Comparison of ENCODE assay signal across 10 cellular contexts in the genomic region with DNA sequence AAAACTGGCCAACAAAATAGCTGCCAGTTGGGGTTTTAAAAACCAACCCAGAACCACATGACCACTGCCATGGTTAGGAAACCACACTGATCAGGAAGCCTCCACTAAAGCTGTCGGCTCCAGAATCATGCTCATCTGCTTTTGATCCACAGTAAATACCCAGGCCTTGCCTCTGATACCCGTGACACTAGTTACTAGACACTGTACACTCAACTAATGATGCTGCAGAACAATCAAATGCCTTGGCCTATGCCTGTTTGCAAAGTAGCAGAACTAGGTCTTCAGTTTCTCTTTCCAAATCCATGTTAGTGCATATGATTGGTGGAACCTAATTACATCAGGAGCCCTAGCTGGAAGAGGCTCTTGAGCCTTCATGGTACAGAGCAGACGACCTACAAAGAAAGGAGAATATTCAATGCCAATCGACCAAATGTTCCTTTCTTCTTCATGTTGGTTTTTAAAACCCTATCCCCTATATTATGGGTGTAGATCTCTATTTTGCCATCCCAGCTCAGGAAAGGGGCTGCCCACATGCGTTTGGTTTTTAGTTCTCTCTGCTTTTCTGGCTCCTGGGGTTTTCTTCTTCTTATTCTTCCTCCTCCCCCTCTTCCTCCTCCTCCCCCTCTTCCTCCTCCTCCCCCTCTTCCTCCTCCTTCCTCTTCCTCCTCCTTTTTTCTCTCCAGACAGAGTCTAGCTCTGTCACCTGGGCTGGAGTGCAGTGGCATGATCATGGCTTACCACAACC.
A peak's percentile ranks its signal among the peaks of the same experiment; 100 is the strongest.
DNase-seq lines count a peak whose midpoint lies in the region; ATAC-seq and TF ChIP-seq lines count a peak whose summit lies in the region.
"Had no signal": no experiment of that assay in that cellular context is flagged by ENCODE, and none has a peak within 500 bp of the region (broad histone marks: within the 10 kb centered on the region; RNA-seq: fewer than 3 reads in every experiment).

No MANE protein-coding gene starts in this region.

- H3K18ac ChIP-seq in neuronal stem cell (ENCODE audit: low read length), result no peak overlapping the region

- WGBS in neuronal stem cell (ENCODE audit: extremely low coverage in 2 of 2, insufficient read length in 2 of 2, insufficient replicate concordance in 1 of 2), 2 donors, result no CpG with 5 or more reads among the region's 5 CpGs

- CTCF ChIA-PET in Panc1 (lab: Charles Lee), result interaction anchor here (0.6 kb wide), 1 partner anchor 28 kb away, joined by 5 read pairs; no protein-coding TSS in a partner anchor

- no peak overlapping the region for H3K4ac ChIP-seq in neuronal stem cell (ENCODE audit: low read length)

- H3K9me3 ChIP-seq in BLaER1 treated with 17β-estradiol and CSF1 and Interleukin-3, amounts not matched to agents 10 nM and 100 nM (replicated peaks in 1 of 11), result no peaks in the 10 kb centered on the region
- H3K9me3 ChIP-seq in Panc1 (ENCODE audit: control insufficient read depth, insufficient read depth, low read depth, low read length), result no peaks in the 10 kb centered on the region
- no peaks in the 10 kb centered on the region for H3K9me3 ChIP-seq in neuronal stem cell (replicated peaks in 1 of 2; ENCODE audit: control insufficient read depth in 2 of 2, insufficient read depth in 1 of 2, low read depth in 1 of 2, low read length in 2 of 2)
- H3K9me3 ChIP-seq: right atrium auricular region had no signal

- H2BK12ac ChIP-seq in neuronal stem cell (ENCODE audit: low read length), result no peak overlapping the region

- no peak overlapping the region for H2AK5ac ChIP-seq in neuronal stem cell (ENCODE audit: low read depth, low read length)

- in situ Hi-C loops in Panc1 (cut with HindIII; ENCODE audit: low pct_unique_long_range_greater_than_20kb, low sequenced_read_pairs) (no loop called here), G401 (cut with HindIII; ENCODE audit: low sequenced_read_pairs) (no loop called here)

- H3K27ac ChIP-seq in BLaER1 treated with 17β-estradiol and CSF1 and Interleukin-3, amounts not matched to agents 10 nM and 100 nM, result no peak overlapping the region
- no peak overlapping the region for H3K27ac ChIP-seq in Panc1 (ENCODE audit: low read length)
- H3K27ac ChIP-seq in neuronal stem cell (replicated peaks; ENCODE audit: low read length), result no peak overlapping the region
- H3K27ac ChIP-seq: right atrium auricular region, VCaP had no signal

- H3K79me1 ChIP-seq in neuronal stem cell (ENCODE audit: low read depth, low read length), result no peaks in the 10 kb centered on the region

- peak; percentile 52 for ATAC-seq in Panc1
- no peak for ATAC-seq in HG02981 (IDR thresholded peaks at IDR 0.05; ENCODE audit: unreplicated experiment)

- H2BK5ac ChIP-seq in neuronal stem cell (ENCODE audit: low read length), result no peak overlapping the region

- peaks cover 0 to 8% (median 7%) of the 10 kb centered on the region in 10 experiments; a peak in 14 of 20 replicates for H3K4me1 ChIP-seq in BLaER1 treated with 17β-estradiol and CSF1 and Interleukin-3, amounts not matched to agents 10 nM and 100 nM
- H3K4me1 ChIP-seq in Panc1 (ENCODE audit: control insufficient read depth, insufficient read depth, low read length) (peaks cover 21% of the 10 kb centered on the region), neuronal stem cell (ENCODE audit: control insufficient read depth in 2 of 2, insufficient read depth in 1 of 2, low read depth in 1 of 2, low read length in 2 of 2) (peaks cover 0 to 2% of the 10 kb centered on the region in 2 donors)
- H3K4me1 ChIP-seq: right atrium auricular region had no signal

- H2BK15ac ChIP-seq in neuronal stem cell (ENCODE audit: low read length), result no peak overlapping the region

- no peak overlapping the region for H2AFZ ChIP-seq in neuronal stem cell (ENCODE audit: low read length)

- no peaks in the 10 kb centered on the region for H3K36me3 ChIP-seq in BLaER1 treated with 17β-estradiol and CSF1 and Interleukin-3, amounts not matched to agents 10 nM and 100 nM
- H3K36me3 ChIP-seq in Panc1 (ENCODE audit: control insufficient read depth, insufficient read depth, low read length) (no peaks in the 10 kb centered on the region), neuronal stem cell (replicated peaks in 1 of 2; ENCODE audit: control insufficient read depth in 2 of 2, insufficient read depth in 2 of 2, low read length in 2 of 2) (no peaks in the 10 kb centered on the region)
- H3K36me3 ChIP-seq: right atrium auricular region had no signal

- no TSS peak for BruUV-seq in Panc1 (replicated peaks; lab: Mats Ljungman, UMichigan)

- H4K8ac ChIP-seq in neuronal stem cell (ENCODE audit: low read depth, low read length), result no peak overlapping the region

- no peak overlapping the region for H4K91ac ChIP-seq in neuronal stem cell (ENCODE audit: low read depth, low read length, poor library complexity)

- H4K20me1 ChIP-seq in BLaER1 treated with 17β-estradiol and CSF1 and Interleukin-3, amounts not matched to agents 10 nM and 100 nM, result no peaks in the 10 kb centered on the region

- POLR2A ChIA-PET in Panc1 (lab: Charles Lee), result interaction anchor here (0.7 kb wide), 1 partner anchor 52 kb away, joined by 8 read pairs; no protein-coding TSS in a partner anchor

- no peaks in the 10 kb centered on the region for H3K27me3 ChIP-seq in BLaER1 treated with 17β-estradiol and CSF1 and Interleukin-3, amounts not matched to agents 10 nM and 100 nM
- H3K27me3 ChIP-seq in Panc1 (ENCODE audit: control insufficient read depth, insufficient read depth, low read length), result no peaks in the 10 kb centered on the region
- H3K27me3 ChIP-seq in neuronal stem cell (ENCODE audit: control insufficient read depth in 3 of 3, insufficient read depth in 3 of 3, low read depth in 1 of 3, low read length in 3 of 3), result no peaks in the 10 kb centered on the region
- H3K27me3 ChIP-seq: right atrium auricular region had no signal

- H3K23ac ChIP-seq in neuronal stem cell (ENCODE audit: low read depth, low read length, poor library complexity), result no peak overlapping the region

- peak overlapping the region in 10 of 11 experiments; percentile 3 to 59 (median 28); a peak in 13 of 22 replicates for H3K4me2 ChIP-seq in BLaER1 treated with 17β-estradiol and CSF1 and Interleukin-3, amounts not matched to agents 10 nM and 100 nM
- H3K4me2 ChIP-seq in neuronal stem cell (ENCODE audit: insufficient read depth, low read length, poor library complexity, severe bottlenecking), result no peak overlapping the region

- intact Hi-C loops in Panc1 (cut with micrococcal nuclease; ENCODE audit: unreplicated experiment), result no loop called here

- no peak for TF ChIP-seq CTCF in Panc1 (IDR thresholded peaks at IDR 0.05)

- H3K9ac ChIP-seq in BLaER1 treated with 17β-estradiol and CSF1 and Interleukin-3, amounts not matched to agents 10 nM and 100 nM, result no peak overlapping the region
- no peak overlapping the region for H3K9ac ChIP-seq in neuronal stem cell (ENCODE audit: low read depth, low read length, poor library complexity)

- H3K14ac ChIP-seq in neuronal stem cell (ENCODE audit: low read length), result no peak overlapping the region

- H2BK120ac ChIP-seq in neuronal stem cell (ENCODE audit: low read depth, low read length), result no peak overlapping the region

- DNase-seq in DMS79 treated with DMSO at 0.1 percent for 48 hours (lab: John Stamatoyannopoulos, UW) (peak; percentile 22), Panc1 (ENCODE audit: low read depth, low spot score) (no peak), erythroblast (lab: John Stamatoyannopoulos, UW) (peak; percentile 34 to 45), G401 (ENCODE audit: low spot score) (no peak), glomerular visceral epithelial cell (ENCODE audit: extremely low spot score) (no peak), neuronal stem cell (ENCODE audit: low spot score) (no peak)

- no peak overlapping the region for H3K4me3 ChIP-seq in BLaER1 treated with 17β-estradiol and CSF1 and Interleukin-3, amounts not matched to agents 10 nM and 100 nM
- no peak overlapping the region for H3K4me3 ChIP-seq in Panc1 (ENCODE audit: low read depth in 2 of 2, low read length in 2 of 2)
- no peak overlapping the region for H3K4me3 ChIP-seq in neuronal stem cell (ENCODE audit: low read length in 2 of 2)
- H3K4me3 ChIP-seq: right atrium auricular region had no signal

- no peak for TF ChIP-seq POLR2A in erythroblast (IDR thresholded peaks at IDR 0.05; ENCODE audit: low read length)

Comparison
In these comparisons a context has a peak if more than half of its experiments do, and no peak if none do; other contexts are left out.
1. DNase-seq: peak in DMS79 treated with DMSO at 0.1 percent for 48 hours (single experiment) and erythroblast (2 of 2); none in Panc1 (single experiment), G401 (single experiment), glomerular visceral epithelial cell (single experiment) and neuronal stem cell (single experiment).